In the genomic region with DNA sequence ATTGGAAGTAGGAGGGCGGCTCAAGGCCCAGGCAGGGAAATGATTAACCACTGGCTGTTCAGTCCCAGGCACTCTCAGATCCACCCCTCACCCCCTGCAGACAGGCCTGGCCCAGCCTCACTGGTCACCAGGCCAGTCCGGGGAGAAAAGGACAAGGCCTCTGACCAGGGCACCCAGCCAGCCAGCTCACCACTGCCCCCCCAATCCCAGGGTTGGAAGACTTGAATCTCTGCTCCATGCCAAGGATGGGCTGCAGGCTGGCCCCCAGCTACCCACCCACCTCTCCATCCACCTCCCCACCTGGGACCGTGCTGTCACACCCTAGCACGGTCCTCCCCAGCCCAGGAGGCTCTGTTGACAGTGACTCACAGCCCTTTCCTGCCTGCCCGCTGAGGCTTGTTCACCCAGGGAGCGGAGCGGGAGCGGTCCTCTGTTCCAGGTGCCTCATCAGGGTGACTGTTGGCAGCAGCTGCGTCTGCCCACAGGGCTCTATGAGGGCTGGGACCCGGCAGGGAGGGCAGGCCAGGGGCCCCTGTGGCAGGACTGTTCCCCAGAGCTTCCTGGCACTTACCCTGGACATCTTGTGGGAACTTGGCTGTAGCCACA, we compare ENCODE assay signal across 1 cellular context.
TF ChIP-seq lines count a peak whose summit lies in the region.

No MANE protein-coding gene starts in this region.

TF ChIP-seq in HepG2, 621 proteins besides CTCF, POLR2A, EP300 and RAD21 (continues in another document):
- TF ChIP-seq BORCS8-MEF2B (CRISPR knock-in tag; IDR thresholded peaks at IDR 0.05) (no peak), ZNF274 (CRISPR knock-in tag; IDR thresholded peaks at IDR 0.05) (0 out of 2 replicates have a peak, but pooled peaks have one; percentile 31), RXRB (CRISPR knock-in tag; IDR thresholded peaks at IDR 0.05; ENCODE audit: borderline replicate concordance) (peak; percentile 24; the same call in 1 of the 2 replicates), HDAC2 (CRISPR knock-in tag; IDR thresholded peaks at IDR 0.05) (peak; percentile 55; the same call in 1 of the 2 replicates), DRAP1 (CRISPR knock-in tag; IDR thresholded peaks at IDR 0.05) (peak; percentile 53; the same call in 1 of the 2 replicates), ZBTB39 (CRISPR knock-in tag; IDR thresholded peaks at IDR 0.05) (no peak), ZNF333 (CRISPR knock-in tag; IDR thresholded peaks at IDR 0.05; ENCODE audit: borderline replicate concordance) (peak; percentile 29; the same call in 1 of the 2 replicates), GATAD2A (CRISPR knock-in tag; IDR thresholded peaks at IDR 0.05) (peak; percentile 53), MAX (IDR thresholded peaks at IDR 0.05) (no peak; the same call in 1 of the 2 replicates), TGIF2 (CRISPR knock-in tag; IDR thresholded peaks at IDR 0.05) (0 out of 2 replicates have a peak, but pooled peaks have one; percentile 71), ZNF337 (CRISPR knock-in tag; IDR thresholded peaks at IDR 0.05; ENCODE audit: borderline replicate concordance, low read depth) (no peak), CSRNP2 (CRISPR knock-in tag; conservative IDR thresholded peaks at IDR 0.05; ENCODE audit: low read depth) (no peak), BHLHE40 (IDR thresholded peaks at IDR 0.05; ENCODE audit: low read length) (peak; percentile 34; the same call in 1 of the 2 replicates), GATAD1 (CRISPR knock-in tag; IDR thresholded peaks at IDR 0.05) (0 out of 2 replicates have a peak, but pooled peaks have one; percentile 16), ZNF558 (CRISPR knock-in tag; IDR thresholded peaks at IDR 0.05; ENCODE audit: borderline replicate concordance) (no peak), ZNF292 (CRISPR knock-in tag; IDR thresholded peaks at IDR 0.05; ENCODE audit: borderline replicate concordance, low read depth) (peak; percentile 69), NFYB (CRISPR knock-in tag; IDR thresholded peaks at IDR 0.05) (0 out of 2 replicates have a peak, but pooled peaks have one; percentile 15), ZNF784 (CRISPR knock-in tag; IDR thresholded peaks at IDR 0.05; ENCODE audit: borderline replicate concordance) (0 out of 2 replicates have a peak, but pooled peaks have one; percentile 21), ZBTB3 (CRISPR knock-in tag; IDR thresholded peaks at IDR 0.05; ENCODE audit: borderline replicate concordance, low read depth) (no peak), ZNF263 (CRISPR knock-in tag; IDR thresholded peaks at IDR 0.05) (peak; percentile 92), CBX2 (IDR thresholded peaks at IDR 0.05; ENCODE audit: low read depth, low read length) (no peak), CBX2 (CRISPR knock-in tag; IDR thresholded peaks at IDR 0.05; ENCODE audit: low read depth) (no peak), SKIL (CRISPR knock-in tag; IDR thresholded peaks at IDR 0.05; ENCODE audit: borderline replicate concordance) (peak; percentile 31; the same call in 1 of the 2 replicates), TOPORS (CRISPR knock-in tag; IDR thresholded peaks at IDR 0.05) (no peak), EED (CRISPR knock-in tag; IDR thresholded peaks at IDR 0.05) (no peak), SIN3B (IDR thresholded peaks at IDR 0.05; ENCODE audit: low read length) (no peak), MEIS1 (CRISPR knock-in tag; IDR thresholded peaks at IDR 0.05; ENCODE audit: borderline replicate concordance) (no peak; the same call in 1 of the 2 replicates), FOXJ3 (CRISPR knock-in tag; IDR thresholded peaks at IDR 0.05; ENCODE audit: borderline replicate concordance) (no peak), ZNF841 (CRISPR knock-in tag; IDR thresholded peaks at IDR 0.05; ENCODE audit: borderline replicate concordance) (no peak), ZSCAN25 (CRISPR knock-in tag; IDR thresholded peaks at IDR 0.05) (0 out of 2 replicates have a peak, but pooled peaks have one; percentile 66), ZNF567 (CRISPR knock-in tag; IDR thresholded peaks at IDR 0.05; ENCODE audit: borderline replicate concordance) (0 out of 2 replicates have a peak, but pooled peaks have one; percentile 26), ZBTB10 (CRISPR knock-in tag; IDR thresholded peaks at IDR 0.05; ENCODE audit: borderline replicate concordance) (0 out of 2 replicates have a peak, but pooled peaks have one; percentile 21), STAG1 (CRISPR knock-in tag; IDR thresholded peaks at IDR 0.05) (no peak), HCFC1 (IDR thresholded peaks at IDR 0.05; ENCODE audit: low read depth, low read length) (no peak), SMYD3 (CRISPR knock-in tag; IDR thresholded peaks at IDR 0.05) (no peak), SAP130 (CRISPR knock-in tag; IDR thresholded peaks at IDR 0.05; ENCODE audit: low read depth) (peak; percentile 79)
- TF ChIP-seq, protein P1, sequence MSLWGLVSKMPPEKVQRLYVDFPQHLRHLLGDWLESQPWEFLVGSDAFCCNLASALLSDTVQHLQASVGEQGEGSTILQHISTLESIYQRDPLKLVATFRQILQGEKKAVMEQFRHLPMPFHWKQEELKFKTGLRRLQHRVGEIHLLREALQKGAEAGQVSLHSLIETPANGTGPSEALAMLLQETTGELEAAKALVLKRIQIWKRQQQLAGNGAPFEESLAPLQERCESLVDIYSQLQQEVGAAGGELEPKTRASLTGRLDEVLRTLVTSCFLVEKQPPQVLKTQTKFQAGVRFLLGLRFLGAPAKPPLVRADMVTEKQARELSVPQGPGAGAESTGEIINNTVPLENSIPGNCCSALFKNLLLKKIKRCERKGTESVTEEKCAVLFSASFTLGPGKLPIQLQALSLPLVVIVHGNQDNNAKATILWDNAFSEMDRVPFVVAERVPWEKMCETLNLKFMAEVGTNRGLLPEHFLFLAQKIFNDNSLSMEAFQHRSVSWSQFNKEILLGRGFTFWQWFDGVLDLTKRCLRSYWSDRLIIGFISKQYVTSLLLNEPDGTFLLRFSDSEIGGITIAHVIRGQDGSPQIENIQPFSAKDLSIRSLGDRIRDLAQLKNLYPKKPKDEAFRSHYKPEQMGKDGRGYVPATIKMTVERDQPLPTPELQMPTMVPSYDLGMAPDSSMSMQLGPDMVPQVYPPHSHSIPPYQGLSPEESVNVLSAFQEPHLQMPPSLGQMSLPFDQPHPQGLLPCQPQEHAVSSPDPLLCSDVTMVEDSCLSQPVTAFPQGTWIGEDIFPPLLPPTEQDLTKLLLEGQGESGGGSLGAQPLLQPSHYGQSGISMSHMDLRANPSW (CRISPR knock-in tag; IDR thresholded peaks at IDR 0.05; ENCODE audit: borderline replicate concordance) = peak; percentile 70; the same call in 1 of the 2 replicates
- TF ChIP-seq, protein P2, sequence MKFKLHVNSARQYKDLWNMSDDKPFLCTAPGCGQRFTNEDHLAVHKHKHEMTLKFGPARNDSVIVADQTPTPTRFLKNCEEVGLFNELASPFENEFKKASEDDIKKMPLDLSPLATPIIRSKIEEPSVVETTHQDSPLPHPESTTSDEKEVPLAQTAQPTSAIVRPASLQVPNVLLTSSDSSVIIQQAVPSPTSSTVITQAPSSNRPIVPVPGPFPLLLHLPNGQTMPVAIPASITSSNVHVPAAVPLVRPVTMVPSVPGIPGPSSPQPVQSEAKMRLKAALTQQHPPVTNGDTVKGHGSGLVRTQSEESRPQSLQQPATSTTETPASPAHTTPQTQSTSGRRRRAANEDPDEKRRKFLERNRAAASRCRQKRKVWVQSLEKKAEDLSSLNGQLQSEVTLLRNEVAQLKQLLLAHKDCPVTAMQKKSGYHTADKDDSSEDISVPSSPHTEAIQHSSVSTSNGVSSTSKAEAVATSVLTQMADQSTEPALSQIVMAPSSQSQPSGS (CRISPR knock-in tag; IDR thresholded peaks at IDR 0.05) = 0 out of 2 replicates have a peak, but pooled peaks have one; percentile 25
- TF ChIP-seq, protein P3, sequence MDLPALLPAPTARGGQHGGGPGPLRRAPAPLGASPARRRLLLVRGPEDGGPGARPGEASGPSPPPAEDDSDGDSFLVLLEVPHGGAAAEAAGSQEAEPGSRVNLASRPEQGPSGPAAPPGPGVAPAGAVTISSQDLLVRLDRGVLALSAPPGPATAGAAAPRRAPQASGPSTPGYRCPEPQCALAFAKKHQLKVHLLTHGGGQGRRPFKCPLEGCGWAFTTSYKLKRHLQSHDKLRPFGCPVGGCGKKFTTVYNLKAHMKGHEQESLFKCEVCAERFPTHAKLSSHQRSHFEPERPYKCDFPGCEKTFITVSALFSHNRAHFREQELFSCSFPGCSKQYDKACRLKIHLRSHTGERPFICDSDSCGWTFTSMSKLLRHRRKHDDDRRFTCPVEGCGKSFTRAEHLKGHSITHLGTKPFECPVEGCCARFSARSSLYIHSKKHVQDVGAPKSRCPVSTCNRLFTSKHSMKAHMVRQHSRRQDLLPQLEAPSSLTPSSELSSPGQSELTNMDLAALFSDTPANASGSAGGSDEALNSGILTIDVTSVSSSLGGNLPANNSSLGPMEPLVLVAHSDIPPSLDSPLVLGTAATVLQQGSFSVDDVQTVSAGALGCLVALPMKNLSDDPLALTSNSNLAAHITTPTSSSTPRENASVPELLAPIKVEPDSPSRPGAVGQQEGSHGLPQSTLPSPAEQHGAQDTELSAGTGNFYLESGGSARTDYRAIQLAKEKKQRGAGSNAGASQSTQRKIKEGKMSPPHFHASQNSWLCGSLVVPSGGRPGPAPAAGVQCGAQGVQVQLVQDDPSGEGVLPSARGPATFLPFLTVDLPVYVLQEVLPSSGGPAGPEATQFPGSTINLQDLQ (CRISPR knock-in tag; IDR thresholded peaks at IDR 0.05) = no peak
- TF ChIP-seq, protein P4, sequence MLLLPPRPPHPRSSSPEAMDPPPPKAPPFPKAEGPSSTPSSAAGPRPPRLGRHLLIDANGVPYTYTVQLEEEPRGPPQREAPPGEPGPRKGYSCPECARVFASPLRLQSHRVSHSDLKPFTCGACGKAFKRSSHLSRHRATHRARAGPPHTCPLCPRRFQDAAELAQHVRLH (CRISPR knock-in tag; IDR thresholded peaks at IDR 0.05; ENCODE audit: borderline replicate concordance, low read depth) = 0 out of 2 replicates have a peak, but pooled peaks have one; percentile 46
